ENCODE assay signal across 11 cellular contexts in the genomic region with DNA sequence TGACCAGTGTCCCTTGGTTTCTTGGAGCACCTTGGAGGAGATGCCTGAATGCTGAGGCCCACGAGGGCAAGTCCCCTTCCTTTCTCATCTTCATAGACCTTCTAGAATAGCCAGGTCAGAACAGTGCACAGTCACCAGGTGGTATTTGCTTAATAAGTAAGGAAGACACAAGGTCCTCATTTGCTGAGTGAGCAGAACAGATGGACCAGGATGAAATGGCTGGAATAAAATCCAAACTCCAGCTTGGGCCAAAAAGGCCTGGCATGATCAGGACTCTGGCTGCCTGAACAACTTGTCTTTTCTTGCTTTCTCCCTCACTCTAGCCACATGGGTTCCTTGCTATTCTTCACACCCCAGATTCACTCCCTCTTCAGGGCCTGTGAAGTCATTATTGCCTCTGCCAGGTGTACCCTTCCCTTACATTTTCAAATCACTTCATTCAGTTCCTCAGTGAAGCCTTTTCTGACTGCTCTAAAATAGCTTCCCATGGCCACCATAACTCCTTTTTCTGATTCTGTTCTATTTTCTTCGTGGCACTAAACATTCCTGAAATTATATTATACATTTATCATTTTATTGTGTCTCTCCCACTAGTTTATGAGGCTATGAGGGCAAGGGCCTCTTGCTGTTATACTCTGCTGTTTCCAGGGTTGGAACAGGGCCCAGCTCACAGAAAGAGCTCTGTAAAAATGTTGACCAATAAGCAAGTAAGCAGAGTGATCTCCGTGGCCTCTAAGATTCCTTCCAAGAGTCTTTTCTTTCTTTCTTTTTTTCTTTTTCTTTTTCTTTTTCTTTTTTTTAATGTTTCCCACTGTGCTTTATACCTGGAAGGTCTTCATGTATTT.
"Had no signal": no experiment of that assay in that cellular context is flagged by ENCODE, and none has a peak within 500 bp of the region (broad histone marks: within the 10 kb centered on the region; RNA-seq: fewer than 3 reads in every experiment).

No MANE protein-coding gene starts in this region.

- H3K4me1 ChIP-seq: tibial artery had no signal

- DNase-seq: activated CD4-positive, alpha-beta memory T cell treated with anti-CD3 and anti-CD28 coated beads for 36 hours; activated gamma-delta T cell treated with Interleukin-2 at 50 U/mL for 16 hours; activated naive CD8-positive, alpha-beta T cell treated with anti-CD3 and anti-CD28 coated beads for 36 hours; activated T-cell treated with anti-CD3 and anti-CD28 coated beads, Interleukin-2, amount 50 U/mL, for 48 hours; effector CD4-positive, alpha-beta T cell; naive B cell; posterior cingulate gyrus; tibial artery had no signal

- H3K9me3 ChIP-seq: tibial artery, vagina had no signal

- H3K4me3 ChIP-seq: skin epidermis, tibial artery, vagina had no signal

- ATAC-seq: activated CD4-positive, CD25-positive, alpha-beta regulatory T cell treated with anti-CD3 and anti-CD28 coated beads, Interleukin-2, amount 50 U/mL, for 24 hours had no signal

- H3K36me3 ChIP-seq: tibial artery, vagina had no signal

- H3K27ac ChIP-seq: skin epidermis, tibial artery, vagina had no signal
